ENCODE assay signal across 10 cellular contexts in the genomic region with DNA sequence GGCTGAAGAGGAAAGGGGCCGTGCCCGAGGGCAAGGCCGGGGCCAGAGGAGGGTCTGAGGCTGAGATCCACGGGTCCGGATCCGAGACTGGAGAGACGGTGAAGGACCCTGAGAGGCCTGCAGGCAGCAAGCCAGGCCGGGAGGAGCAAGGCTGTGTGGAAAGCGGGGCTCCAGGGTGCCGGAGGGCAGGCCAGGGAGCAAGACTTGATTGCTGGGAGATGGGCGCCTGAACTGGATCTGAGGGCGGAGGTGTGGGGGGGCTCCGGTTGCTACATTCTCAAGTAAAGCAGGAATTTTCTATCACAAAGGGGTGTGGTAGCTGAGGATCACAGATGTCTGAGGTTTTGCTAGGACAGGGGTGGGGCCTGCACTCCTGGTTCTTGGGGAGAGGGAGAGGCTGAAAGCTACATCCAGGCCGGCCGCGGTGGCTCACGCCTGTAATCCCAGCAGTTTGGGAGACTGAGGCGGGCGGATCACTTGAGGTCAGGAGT. TPM values are rescaled to one million over a fixed set of nuclear protein-coding genes. Genes with fewer than 3 reads are reported as not detected.
DNase-seq lines count a peak whose midpoint lies in the region; TF ChIP-seq lines count a peak whose summit lies in the region.
"Had no signal": no experiment of that assay in that cellular context is flagged by ENCODE, and none has a peak within 500 bp of the region (broad histone marks: within the 10 kb centered on the region; RNA-seq: fewer than 3 reads in every experiment).

No MANE protein-coding gene starts in this region.

- CTCF ChIA-PET in Calu3 (lab: Charles Lee), result interaction anchor here (1.0 kb wide), 1 partner anchor 20 kb away, joined by 3 read pairs; no protein-coding TSS in a partner anchor

- no TSS peak for BruUV-seq in Calu3 (replicated peaks; lab: Mats Ljungman, UMichigan)

- peaks cover 33 to 72% (median 48%) of the 10 kb centered on the region in 3 donors for H3K4me1 ChIP-seq in esophagus squamous epithelium
- H3K4me1 ChIP-seq in rectal smooth muscle tissue (ENCODE audit: control insufficient read depth, insufficient read depth, low read length), result peaks cover 14% of the 10 kb centered on the region
- peaks cover 22% of the 10 kb centered on the region for H3K4me1 ChIP-seq in HAP-1

- no peaks in the 10 kb centered on the region for H3K9me3 ChIP-seq in esophagus squamous epithelium
- H3K9me3 ChIP-seq in HAP-1, result no peaks in the 10 kb centered on the region; the same call in 1 of the 2 replicates

- no peaks in the 10 kb centered on the region for H3K9me3 Mint-ChIP-seq in Calu3 (ENCODE audit: low read depth, unreplicated experiment)

- no peak overlapping the region for H3K9ac ChIP-seq in rectal smooth muscle tissue (ENCODE audit: low read length)

- intact Hi-C loops in Calu3 (cut with micrococcal nuclease; ENCODE audit: unreplicated experiment), result no loop called here
- intact Hi-C loops in esophagus squamous epithelium (cut with DNase I), result no loop called here

- no peak for TF ChIP-seq POLR2A in esophagus squamous epithelium (IDR thresholded peaks at IDR 0.05)
- no peak for TF ChIP-seq POLR2A in erythroblast (IDR thresholded peaks at IDR 0.05; ENCODE audit: low read length)

- in situ Hi-C loops in HAP-1 (cut with MboI; ENCODE audit: low sequenced_read_pairs), result no loop called here

- H3K27me3 Mint-ChIP-seq in Calu3 (ENCODE audit: unreplicated experiment), result peaks cover 13% of the 10 kb centered on the region

- no peaks in the 10 kb centered on the region for H3K36me3 ChIP-seq in esophagus squamous epithelium
- no peaks in the 10 kb centered on the region for H3K36me3 ChIP-seq in rectal smooth muscle tissue (ENCODE audit: control insufficient read depth, insufficient read depth, low read length)
- H3K36me3 ChIP-seq in HAP-1 (replicated peaks), result no peaks in the 10 kb centered on the region; the same call in 1 of the 2 replicates

- H3K4me3 Mint-ChIP-seq in Calu3 (ENCODE audit: low read depth, unreplicated experiment), result peak overlapping the region; percentile 89

- H3K27me3 ChIP-seq in esophagus squamous epithelium, result no peaks in the 10 kb centered on the region
- H3K27me3 ChIP-seq in rectal smooth muscle tissue (ENCODE audit: control insufficient read depth, insufficient read depth, low read length), result no peaks in the 10 kb centered on the region
- H3K27me3 ChIP-seq in HAP-1 (ENCODE audit: low read depth), result no peaks in the 10 kb centered on the region

- TF ChIP-seq CTCF in Calu3 (IDR thresholded peaks at IDR 0.05; ENCODE audit: unreplicated experiment), result no peak
- TF ChIP-seq CTCF in esophagus squamous epithelium (IDR thresholded peaks at IDR 0.05), result no peak

- H3K36me3 Mint-ChIP-seq in Calu3 (ENCODE audit: insufficient read depth, unreplicated experiment), result peaks cover 52% of the 10 kb centered on the region

- H3K27ac ChIP-seq in esophagus squamous epithelium (peak overlapping the region; percentile 82 to 93 (median 91)), rectal smooth muscle tissue (ENCODE audit: low read depth, low read length) (peak overlapping the region; percentile 37)

- H3K4me3 ChIP-seq in esophagus squamous epithelium (peak overlapping the region in 3 of 4 donors; percentile 43 to 85 (median 53)), rectal smooth muscle tissue (ENCODE audit: low read length) (peak overlapping the region; percentile 35), HAP-1 (no peak overlapping the region)

- no peak overlapping the region for H3K27ac Mint-ChIP-seq in Calu3 (ENCODE audit: unreplicated experiment)

- 27 to 49% methylated on average over 11 to 19 of the region's 19 CpGs for WGBS in esophagus squamous epithelium, 2 donors

- DNase-seq in Calu3 (no peak), NCI-H2227 treated with DMSO at 0.1 percent for 48 hours (lab: John Stamatoyannopoulos, UW) (peak; percentile 17), esophagus squamous epithelium (lab: John Stamatoyannopoulos, UW) (no peak), erythroblast (lab: John Stamatoyannopoulos, UW) (no peak), HAP-1 (ENCODE audit: low spot score in 2 of 2) (no peak), HPDE6-E6E7 (ENCODE audit: extremely low spot score) (no peak)
- no peak for DNase-seq in stimulated activated CD8-positive, alpha-beta memory T cell treated with anti-CD3 and anti-CD28 coated beads, Interleukin-4, amount 100 ng/mL, for 48 hours
- DNase-seq: activated naive CD4-positive, alpha-beta T cell treated with Interleukin-2 at 50 U/mL for 16 hours; SW 1271 had no signal

- peaks cover 21% of the 10 kb centered on the region for H3K4me1 Mint-ChIP-seq in Calu3 (ENCODE audit: low read depth, unreplicated experiment)

RNA-seq across cellular contexts. Expression of gene MAMSTR, which starts 3.8 kb away (rescaled TPM):
- total RNA-seq in Calu3 (2022), result 1.7 TPM in 2 replicates
- 1 to 10 TPM in 1 of 4 donors, under 1 TPM in 1, not detected in 2; 0.57 to 2.0 TPM for total RNA-seq in esophagus squamous epithelium

RNA-seq across cellular contexts. Expression of gene FUT2, which starts 20.0 kb away (rescaled TPM):
- total RNA-seq in Calu3 (2022), result 8.7 and 10.4 TPM in 2 replicates
- 100 to 1,000 TPM in 1 of 4 donors, 10 to 100 TPM in 3; 12.2 to 125 (median 38.5) TPM for total RNA-seq in esophagus squamous epithelium

RNA-seq across cellular contexts. Expression of gene RASIP1, which starts 24.7 kb away (rescaled TPM):
- total RNA-seq in Calu3 (2022) (0.09 and 0.29 TPM in 2 replicates), esophagus squamous epithelium (1 to 10 TPM; 4.0 to 9.6 (median 6.5) TPM)

RNA-seq across cellular contexts. Expression of gene IZUMO1, which starts 31.0 kb away (rescaled TPM):
- total RNA-seq in Calu3 (2022) (0.31 and 0.42 TPM in 2 replicates), esophagus squamous epithelium (10 to 100 TPM in 1 of 4 donors, 1 to 10 TPM in 2, not detected in 1; 2.3 to 56.0 (median 5.0) TPM)

RNA-seq across cellular contexts. Expression of gene FUT1, which starts 36.7 kb away (rescaled TPM):
- total RNA-seq in Calu3 (2022), result 2.6 and 2.9 TPM in 2 replicates
- 1 to 10 TPM; 3.4 to 6.3 (median 4.8) TPM for total RNA-seq in esophagus squamous epithelium
